11 cellular contexts compared by ENCODE assay signal in the genomic region with DNA sequence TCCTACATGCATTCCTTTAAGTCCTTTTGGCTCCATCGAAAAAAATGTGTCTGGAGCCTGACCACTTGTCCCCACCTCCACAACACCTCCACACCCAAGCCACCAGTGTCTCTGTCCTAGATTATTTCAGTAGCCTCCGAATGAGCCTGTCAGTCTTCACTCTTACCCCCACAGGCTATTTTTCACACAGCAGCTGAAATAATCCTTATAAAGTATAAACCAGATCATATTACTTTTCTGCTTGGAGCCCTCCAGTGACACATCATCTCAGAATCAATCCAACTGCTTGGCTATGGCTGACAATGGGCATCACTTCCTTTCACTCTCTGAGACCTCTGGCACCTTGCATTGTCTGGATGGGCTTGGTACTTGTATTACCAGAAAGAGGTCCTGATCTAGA.
"Had no signal": no experiment of that assay in that cellular context is flagged by ENCODE, and none has a peak within 500 bp of the region (broad histone marks: within the 10 kb centered on the region; RNA-seq: fewer than 3 reads in every experiment).

No MANE protein-coding gene starts in this region.

- H3K4me3 ChIP-seq: breast epithelium, esophagus muscularis mucosa, heart right ventricle, tibial nerve had no signal

- ATAC-seq: heart right ventricle had no signal

- H3K9me3 ChIP-seq: breast epithelium, esophagus muscularis mucosa, heart right ventricle, tibial nerve had no signal

- DNase-seq: activated CD4-positive, alpha-beta memory T cell treated with anti-CD3 and anti-CD28 coated beads for 36 hours; activated gamma-delta T cell; activated T-cell treated with anti-CD3 and anti-CD28 coated beads, Interleukin-2, amount 50 U/mL, for 48 hours; foreskin melanocyte; heart right ventricle; kidney; retina; small intestine had no signal

- H3K27me3 ChIP-seq: breast epithelium, esophagus muscularis mucosa, heart right ventricle, tibial nerve had no signal

- H3K36me3 ChIP-seq: breast epithelium, esophagus muscularis mucosa, heart right ventricle, tibial nerve had no signal

- H3K4me1 ChIP-seq: breast epithelium, esophagus muscularis mucosa, heart right ventricle, tibial nerve had no signal
